Comparison of ENCODE assay signal across 8 cellular contexts in genomic region chr9:112074250-112075008, GRCh38.
DNase-seq lines count a peak whose midpoint lies in the region; ATAC-seq, FAIRE-seq and TF ChIP-seq lines count a peak whose summit lies in the region.

No MANE protein-coding gene starts in this region.

- TF ChIP-seq CTCF in HepG2 (CRISPR knock-in tag; IDR thresholded peaks at IDR 0.05), result peak; percentile 82

- peak; percentile 89 for FAIRE-seq in HepG2 (lab: Jason Lieb, UNC)

- TF ChIP-seq POLR2A in HepG2 (IDR thresholded peaks at IDR 0.05; ENCODE audit: insufficient read depth in 1 of 2, low read depth in 2 of 2, low read length in 2 of 2), result no peak

- H3K36me3 ChIP-seq in BLaER1 (peaks cover 16% of the 10 kb centered on the region; the same call in 1 of the 2 replicates), HepG2 (replicated peaks in 1 of 2; ENCODE audit: control insufficient read depth in 1 of 2, insufficient read depth in 2 of 2, low read length in 2 of 2) (peaks cover 3 to 18% of the 10 kb centered on the region in 2 experiments; a peak in 3 of 5 replicates)

- TF ChIP-seq EP300 in HepG2 (IDR thresholded peaks at IDR 0.05; ENCODE audit: low read depth in 2 of 2, low read length in 2 of 2), result no peak
- no peak for TF ChIP-seq EP300 in HepG2 (CRISPR knock-in tag; IDR thresholded peaks at IDR 0.05; ENCODE audit: borderline replicate concordance)

- TF ChIP-seq RAD21 in HepG2 (CRISPR knock-in tag; IDR thresholded peaks at IDR 0.05), result peak; percentile 80

- DNase-seq in NCI-H1694 treated with DMSO at 0.1 percent for 48 hours (lab: John Stamatoyannopoulos, UW) (peak; percentile 7), HepG2 (ENCODE audit: low spot score) (peak; percentile 40)
- DNase-seq in activated CD4-positive, CD25-positive, alpha-beta regulatory T cell treated with anti-CD3 and anti-CD28 coated beads, Interleukin-2, amount 50 U/mL, for 16 hours (ENCODE audit: low read depth, low spot score), result peak; percentile 56
- DNase-seq in central memory CD4-positive, alpha-beta T cell, result peak; percentile 70
- DNase-seq in stimulated activated CD4-positive, alpha-beta T cell treated with anti-CD3 and anti-CD28 coated beads, Interleukin-4, amount 100 ng/mL, for 1 hour, result peak; percentile 67

- H4K20me1 ChIP-seq in BLaER1 (no peaks in the 10 kb centered on the region), HepG2 (ENCODE audit: insufficient read depth, low read length) (no peaks in the 10 kb centered on the region)

- H3K9ac ChIP-seq in BLaER1, result no peak overlapping the region
- no peak overlapping the region for H3K9ac ChIP-seq in HepG2 (ENCODE audit: insufficient read depth, low read depth, low read length)

- H3K27ac ChIP-seq in BLaER1, result no peak overlapping the region
- no peak overlapping the region for H3K27ac ChIP-seq in HepG2 (ENCODE audit: extremely low read length, insufficient read depth, low read length)

- in situ Hi-C loops in HepG2 (cut with HindIII; ENCODE audit: extremely low pct_ligation_motif_present, low pct_unique_long_range_greater_than_20kb), result loop anchor here (5.0 to 25.0 kb wide), 2 partner anchors 312 to 638 kb away; partner anchors contain the start of gene INIP

- no peaks in the 10 kb centered on the region for H3K27me3 ChIP-seq in BLaER1
- H3K27me3 ChIP-seq in HepG2 (ENCODE audit: control insufficient read depth in 1 of 2, insufficient read depth in 2 of 2, low read length in 2 of 2), result no peaks in the 10 kb centered on the region

- intact Hi-C loops in HepG2 (cut with micrococcal nuclease; ENCODE audit: unreplicated experiment), result loop anchor here (1.0 to 10.0 kb wide), 4 partner anchors 100 to 314 kb away; partner anchors contain the start of gene UGCG

- H3K4me2 ChIP-seq in BLaER1 (peak overlapping the region; percentile 21; the same call in 1 of the 2 replicates), HepG2 (ENCODE audit: low read depth, low read length) (no peak overlapping the region)

- ATAC-seq in GM19463 (IDR thresholded peaks at IDR 0.05; ENCODE audit: unreplicated experiment) (peak; percentile 49), HepG2 (peak; percentile 70), GM19455 (IDR thresholded peaks at IDR 0.05; ENCODE audit: unreplicated experiment) (no peak)

- no peak overlapping the region for H2AFZ ChIP-seq in HepG2 (ENCODE audit: low read length)

- BruUV-seq in HepG2 (replicated peaks; lab: Mats Ljungman, UMichigan), result no TSS peak

- 92% methylated on average over 11 of the region's 11 CpGs for WGBS in HepG2 (ENCODE audit: low lambda C conversion rate)

- H3K4me1 ChIP-seq in BLaER1, result peaks cover 23% of the 10 kb centered on the region
- peaks cover 16% of the 10 kb centered on the region for H3K4me1 ChIP-seq in HepG2 (ENCODE audit: insufficient read depth, low read length)

- no peaks in the 10 kb centered on the region for H3K9me3 ChIP-seq in BLaER1
- no peaks in the 10 kb centered on the region for H3K9me3 ChIP-seq in HepG2 (ENCODE audit: low read length)

- POLR2A ChIA-PET in HepG2 (lab: Yijun Ruan, JAX), result no interaction called here

- H3K4me3 ChIP-seq in BLaER1 (no peak overlapping the region), HepG2 (replicated peaks in 1 of 3; ENCODE audit: insufficient read depth in 1 of 3, low read depth in 2 of 3, low read length in 3 of 3) (no peak overlapping the region)

- H3K79me2 ChIP-seq in HepG2 (ENCODE audit: insufficient read depth, low read length), result no peaks in the 10 kb centered on the region

- CTCF ChIA-PET in HepG2 (lab: Yijun Ruan, JAX; ENCODE audit: low intra/inter-chr PET ratio, low total read pairs), result interaction anchor here (3.3 kb wide), 1 partner anchor 314 kb away, joined by 42 read pairs; no protein-coding TSS in a partner anchor

TF ChIP-seq in HepG2, 621 proteins besides CTCF, POLR2A, EP300 and RAD21:
- no peak for TF ChIP-seq SKIL (CRISPR knock-in tag; IDR thresholded peaks at IDR 0.05; ENCODE audit: borderline replicate concordance)
- peak; percentile 91 for TF ChIP-seq STAG1 (CRISPR knock-in tag; IDR thresholded peaks at IDR 0.05)
- peak; percentile 98 for TF ChIP-seq SMC3 (IDR thresholded peaks at IDR 0.05; ENCODE audit: low read length)
TF ChIP-seq in HepG2: peak in this region for 2.

Comparison
In these comparisons a context has a peak if more than half of its experiments do, and no peak if none do; other contexts are left out.
1. DNase-seq: peak in every context shown above with its lines; median percentile 70 in central memory CD4-positive, alpha-beta T cell; 67 in stimulated activated CD4-positive, alpha-beta T cell treated with anti-CD3 and anti-CD28 coated beads, Interleukin-4, amount 100 ng/mL, for 1 hour; 56 in activated CD4-positive, CD25-positive, alpha-beta regulatory T cell treated with anti-CD3 and anti-CD28 coated beads, Interleukin-2, amount 50 U/mL, for 16 hours; 40 in HepG2; 7 in NCI-H1694 treated with DMSO at 0.1 percent for 48 hours.